8 cellular contexts compared by ENCODE assay signal in the genomic region with DNA sequence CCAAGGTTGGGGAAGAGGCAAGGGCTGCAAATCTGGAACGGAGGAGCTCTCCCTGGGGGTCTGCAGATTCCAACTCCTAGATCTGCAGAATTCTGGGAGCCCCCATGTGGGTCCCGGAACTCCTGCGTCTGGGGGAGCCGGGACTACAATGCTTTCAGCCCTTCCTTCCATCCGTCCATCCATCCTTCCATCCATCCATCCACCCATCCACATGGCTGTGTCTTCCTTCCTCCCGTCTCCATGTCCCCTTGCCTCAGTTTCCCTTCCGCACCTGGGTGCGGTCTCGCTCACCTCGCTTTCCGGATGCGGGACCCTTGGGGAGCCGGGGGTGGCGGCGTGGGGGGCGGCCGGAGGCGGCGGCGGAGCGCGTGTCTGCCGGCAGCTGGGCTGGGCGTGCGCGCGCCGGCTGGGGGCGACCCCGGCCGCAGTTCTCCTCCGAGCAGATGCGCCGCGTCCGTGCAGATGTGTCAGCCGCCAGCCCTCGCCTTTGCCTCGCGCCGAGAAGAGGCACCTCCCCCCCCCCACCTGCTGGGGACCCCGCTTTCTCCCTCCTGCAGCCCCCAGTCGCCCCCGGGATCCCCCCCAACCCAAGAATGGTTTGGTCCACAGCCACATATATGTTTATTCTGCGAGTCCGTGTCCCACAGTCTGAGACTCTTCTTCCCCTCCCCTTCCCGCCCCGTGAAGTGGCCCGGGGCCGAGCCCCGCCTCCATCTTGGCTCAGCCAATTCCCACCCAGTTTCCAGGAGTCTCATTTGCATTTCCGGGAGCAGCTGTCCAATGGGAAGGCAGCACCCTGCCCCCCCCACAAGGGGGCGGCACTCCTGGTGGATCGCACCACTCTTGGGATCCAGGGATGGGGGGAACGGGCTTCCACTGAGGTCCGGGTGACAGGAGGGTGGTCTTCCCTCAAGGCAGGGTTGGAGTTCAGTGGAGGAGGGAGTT. TPM values are rescaled to one million over a fixed set of nuclear protein-coding genes. Genes with fewer than 3 reads are reported as not detected.
DNase-seq lines count a peak whose midpoint lies in the region; ATAC-seq and TF ChIP-seq lines count a peak whose summit lies in the region.

No MANE protein-coding gene starts in this region.

- H3K4me3 Mint-ChIP-seq in activated naive CD4-positive, alpha-beta T cell treated with anti-CD3 and anti-CD28 coated beads, Interleukin-2, amount 50 U/mL, for 24 hours = peak overlapping the region; percentile 71
- H3K4me3 Mint-ChIP-seq in glutamatergic neuron (ENCODE audit: unreplicated experiment) = peak overlapping the region; percentile 82

- DNase-seq in stimulated activated naive CD4-positive, alpha-beta T cell (lab: John Stamatoyannopoulos, UW) = peak in 4 of 6 experiments; percentile 14 to 40 (median 24)
- no peak for DNase-seq in stimulated activated naive CD4-positive, alpha-beta T cell treated with Interleukin-2 at 50 U/mL for 16 hours (lab: John Stamatoyannopoulos, UW)
- DNase-seq in NCI-H69 (lab: John Stamatoyannopoulos, UW) = peak; percentile 98
- DNase-seq in glutamatergic neuron = peak; percentile 86
- no peak for DNase-seq in omental fat pad (ENCODE audit: low spot score)

- H3K27me3 Mint-ChIP-seq in activated naive CD4-positive, alpha-beta T cell treated with anti-CD3 and anti-CD28 coated beads, Interleukin-2, amount 50 U/mL, for 24 hours = peaks cover 15% of the 10 kb centered on the region
- peaks cover 16% of the 10 kb centered on the region for H3K27me3 Mint-ChIP-seq in glutamatergic neuron (ENCODE audit: unreplicated experiment)

- TF ChIP-seq CTCF in glutamatergic neuron (IDR thresholded peaks at IDR 0.05; ENCODE audit: partially characterized antibody, unreplicated experiment) (peak; percentile 54), omental fat pad (IDR thresholded peaks at IDR 0.05) (no peak)

- peaks cover 10% of the 10 kb centered on the region for H3K36me3 Mint-ChIP-seq in activated naive CD4-positive, alpha-beta T cell treated with anti-CD3 and anti-CD28 coated beads, Interleukin-2, amount 50 U/mL, for 24 hours
- no peaks in the 10 kb centered on the region for H3K36me3 Mint-ChIP-seq in glutamatergic neuron (ENCODE audit: unreplicated experiment)

- H3K9me3 Mint-ChIP-seq in activated naive CD4-positive, alpha-beta T cell treated with anti-CD3 and anti-CD28 coated beads, Interleukin-2, amount 50 U/mL, for 24 hours = no peaks in the 10 kb centered on the region
- H3K9me3 Mint-ChIP-seq in glutamatergic neuron (ENCODE audit: unreplicated experiment) = peaks cover 10% of the 10 kb centered on the region

- H3K27ac Mint-ChIP-seq in activated naive CD4-positive, alpha-beta T cell treated with anti-CD3 and anti-CD28 coated beads, Interleukin-2, amount 50 U/mL, for 24 hours = no peak overlapping the region
- H3K27ac Mint-ChIP-seq in glutamatergic neuron (ENCODE audit: unreplicated experiment) = no peak overlapping the region

- H3K4me1 Mint-ChIP-seq in activated naive CD4-positive, alpha-beta T cell treated with anti-CD3 and anti-CD28 coated beads, Interleukin-2, amount 50 U/mL, for 24 hours = peaks cover 15% of the 10 kb centered on the region
- peaks cover 4% of the 10 kb centered on the region for H3K4me1 Mint-ChIP-seq in glutamatergic neuron (ENCODE audit: low read depth, unreplicated experiment)

- ATAC-seq in omental fat pad (ENCODE audit: low FRiP score) (peak; percentile 64), HG02798 (IDR thresholded peaks at IDR 0.05; ENCODE audit: poor library complexity, unreplicated experiment) (no peak), GM21515 (IDR thresholded peaks at IDR 0.05; ENCODE audit: unreplicated experiment) (no peak)

RNA-seq across cellular contexts. Expression of a gene that starts 8.8 kb away (rescaled TPM):
- total RNA-seq in glutamatergic neuron (ENCODE audit: unreplicated experiment) = 24.9 TPM
- total RNA-seq in omental fat pad = 10 to 100 TPM; 52.5 to 96.8 (median 62.5) TPM

RNA-seq across cellular contexts. Expression of a gene that starts 9.6 kb away (rescaled TPM):
- total RNA-seq in glutamatergic neuron (ENCODE audit: unreplicated experiment) = 3.2 TPM
- not detected for total RNA-seq in omental fat pad

RNA-seq across cellular contexts. Expression of a gene that starts 11.9 kb away (rescaled TPM):
- total RNA-seq in glutamatergic neuron (ENCODE audit: unreplicated experiment) (not detected), omental fat pad (not detected)

RNA-seq across cellular contexts. Expression of a gene that starts 23.8 kb away (rescaled TPM):
- total RNA-seq in glutamatergic neuron (ENCODE audit: unreplicated experiment) (13.7 TPM), omental fat pad (1 to 10 TPM; 1.7 to 6.4 (median 2.6) TPM)

RNA-seq across cellular contexts. Expression of a gene that starts 32.3 kb away (rescaled TPM):
- total RNA-seq in glutamatergic neuron (ENCODE audit: unreplicated experiment) = 125 TPM
- total RNA-seq in omental fat pad = 1 to 10 TPM; 2.3 to 4.6 (median 2.6) TPM

Comparison
In these comparisons a context has a peak if more than half of its experiments do, and no peak if none do; other contexts are left out.
1. DNase-seq: peak in stimulated activated naive CD4-positive, alpha-beta T cell (4 of 6), NCI-H69 (single experiment) and glutamatergic neuron (single experiment); none in stimulated activated naive CD4-positive, alpha-beta T cell treated with Interleukin-2 at 50 U/mL for 16 hours (single experiment) and omental fat pad (single experiment).